In the genomic region with DNA sequence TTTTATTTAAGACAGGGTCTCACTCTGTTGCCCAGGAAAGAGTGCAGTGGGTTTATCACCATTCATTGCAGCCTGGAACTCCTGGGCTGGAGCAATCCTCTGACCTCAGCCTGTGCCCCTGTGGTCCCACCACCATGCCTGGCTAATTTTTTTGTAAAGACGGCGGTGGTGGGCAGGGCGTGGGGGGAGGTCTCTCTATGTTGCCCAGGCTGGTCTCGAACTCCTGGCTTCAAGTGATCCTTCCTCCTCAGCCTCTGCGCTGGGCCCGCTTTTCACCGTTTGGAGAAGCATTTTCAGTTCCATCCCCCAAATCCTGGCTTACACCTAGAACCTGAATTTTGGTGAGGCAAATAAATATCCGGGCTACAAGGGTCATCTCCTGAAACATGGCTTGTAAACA, we compare ENCODE assay signal across 24 cellular contexts.
"Had no signal": no experiment of that assay in that cellular context is flagged by ENCODE, and none has a peak within 500 bp of the region (broad histone marks: within the 10 kb centered on the region; RNA-seq: fewer than 3 reads in every experiment).

No MANE protein-coding gene starts in this region.

- H3K4me3 ChIP-seq: coronary artery, lower lobe of right lung had no signal

- H3K27ac ChIP-seq: coronary artery, lower lobe of right lung, neutrophil had no signal

- ATAC-seq: heart right ventricle; left cardiac atrium; lower lobe of right lung; sciatic nerve; stimulated activated memory B cell treated with anti-CD40 and anti-IgM and Interleukin-4, amounts not matched to agents 10 μg/mL and 1 μg/mL and 100 μg/mL, for 72 hours; upper lobe of right lung had no signal

- H3K27me3 ChIP-seq: heart right ventricle, neutrophil, spleen, testis, tibial nerve, upper lobe of right lung, vagina had no signal

- H3K9me3 ChIP-seq: heart right ventricle, left ventricle myocardium inferior, lower lobe of right lung, neutrophil, spleen, testis, tibial nerve, upper lobe of right lung, vagina had no signal

- H3K27ac Mint-ChIP-seq: nephron progenitor cell had no signal

- H3K36me3 Mint-ChIP-seq: memory B cell had no signal

- H3K9me3 Mint-ChIP-seq: memory B cell; mesothelial cell of epicardium; stimulated activated memory B cell treated with anti-CD40 and anti-IgM and Interleukin-4, amounts not matched to agents 10 μg/mL and 1 μg/mL and 100 μg/mL, for 72 hours; stimulated activated naive CD8-positive, alpha-beta T cell treated with anti-CD3 and anti-CD28 coated beads, Interleukin-15, Interleukin-2, amounts not matched to agents 100 ng/mL and 50 ng/mL, for 24 hours had no signal

- H3K27me3 Mint-ChIP-seq: memory B cell; stimulated activated memory B cell treated with anti-CD40 and anti-IgM and Interleukin-4, amounts not matched to agents 10 μg/mL and 1 μg/mL and 100 μg/mL, for 72 hours; stimulated activated naive CD8-positive, alpha-beta T cell treated with anti-CD3 and anti-CD28 coated beads, Interleukin-15, Interleukin-2, amounts not matched to agents 100 ng/mL and 50 ng/mL, for 24 hours had no signal

- DNase-seq: effector CD4-positive, alpha-beta T cell; foreskin melanocyte; heart right ventricle; hypothalamus; islet precursor cell; left cardiac atrium; left ventricle myocardium inferior; lower lobe of right lung; nephron progenitor cell; spleen; stimulated activated CD4-positive, alpha-beta T cell treated with anti-CD3 and anti-CD28 coated beads, Interleukin-15, amount 100 ng/mL, for 24 hours; stimulated activated CD4-positive, alpha-beta T cell treated with anti-CD3 and anti-CD28 coated beads, Interleukin-1b, Interleukin-23, amount 100 ng/mL, for 48 hours; stimulated activated CD4-positive, alpha-beta T cell treated with anti-CD3 and anti-CD28 coated beads, Interleukin-4, amount 100 ng/mL, for 24 hours; testis; upper lobe of right lung had no signal
